11 cellular contexts compared by ENCODE assay signal in genomic region chr5:113273949-113274348, GRCh38.
A peak's percentile ranks its signal among the peaks of the same experiment; 100 is the strongest.
DNase-seq lines count a peak whose midpoint lies in the region; FAIRE-seq and TF ChIP-seq lines count a peak whose summit lies in the region.
"Had no signal": no experiment of that assay in that cellular context is flagged by ENCODE, and none has a peak within 500 bp of the region (broad histone marks: within the 10 kb centered on the region; RNA-seq: fewer than 3 reads in every experiment).

No MANE protein-coding gene starts in this region.

- peaks cover 5% of the 10 kb centered on the region for H3K79me1 ChIP-seq in H9 (ENCODE audit: insufficient read depth, low read depth, low read length, poor library complexity, severe bottlenecking)

- H3K4me1 ChIP-seq in H9 (ENCODE audit: insufficient read depth, low read length) (peaks cover 10% of the 10 kb centered on the region; the same call in 1 of the 2 replicates), OCI-LY7 (ENCODE audit: insufficient read depth, low read length, poor library complexity, severe bottlenecking) (no peaks in the 10 kb centered on the region), parathyroid adenoma (peaks cover 53% of the 10 kb centered on the region)

- no peak overlapping the region for H2AK5ac ChIP-seq in H9 (ENCODE audit: insufficient read length, low read length)

- no peak overlapping the region for H3K9ac ChIP-seq in H9 (ENCODE audit: extremely low read depth, insufficient read length, low read length)
- H3K9ac ChIP-seq in parathyroid adenoma: no peak overlapping the region

- peaks cover 7% of the 10 kb centered on the region for H3K4me1 Mint-ChIP-seq in activated CD4-positive, alpha-beta T cell treated with anti-CD3 and anti-CD28 coated beads, Interleukin-2, amount 10 ng/mL, durations not matched to agents 24 days and 14 days
- peaks cover 61 to 70% of the 10 kb centered on the region in 2 experiments for H3K4me1 Mint-ChIP-seq in H9

- H2AFZ ChIP-seq in H9 (ENCODE audit: low read length) (no peak overlapping the region), OCI-LY7 (ENCODE audit: low read length) (no peak overlapping the region), parathyroid adenoma (no peak overlapping the region)

- H3K4me2 ChIP-seq in H9 (ENCODE audit: insufficient read depth, insufficient read length, low read length): no peak overlapping the region
- H3K4me2 ChIP-seq in OCI-LY7 (ENCODE audit: low read length): no peak overlapping the region
- H3K4me2 ChIP-seq in parathyroid adenoma (ENCODE audit: low read length): no peak overlapping the region

- H2BK20ac ChIP-seq in H9 (ENCODE audit: low read depth, low read length, poor library complexity, severe bottlenecking): no peak overlapping the region

- H4K91ac ChIP-seq in H9 (ENCODE audit: insufficient read length, low read depth, low read length): no peak overlapping the region

- intact Hi-C loops in activated CD4-positive, alpha-beta T cell treated with anti-CD3 and anti-CD28 coated beads, Interleukin-2, amount 10 ng/mL, durations not matched to agents 24 days and 14 days (cut with micrococcal nuclease): no loop called here
- intact Hi-C loops in OCI-LY7 (cut with micrococcal nuclease; ENCODE audit: unreplicated experiment): no loop called here

- H3K27me3 ChIP-seq in H9 (ENCODE audit: insufficient read depth, low read length): no peaks in the 10 kb centered on the region
- no peaks in the 10 kb centered on the region for H3K27me3 ChIP-seq in parathyroid adenoma (ENCODE audit: control insufficient read depth, insufficient read depth, low read length)
- H3K27me3 ChIP-seq in brain microvascular endothelial cell (replicated peaks): no peaks in the 10 kb centered on the region

- DNase-seq in activated CD4-positive, alpha-beta T cell treated with anti-CD3 and anti-CD28 coated beads, Interleukin-2, amount 10 ng/mL, durations not matched to agents 24 days and 14 days: peak; percentile 59
- no peak for DNase-seq in activated CD4-positive, alpha-beta T cell treated with anti-CD3 and anti-CD28 coated beads for 1 hour
- DNase-seq in H9 (no peak), OCI-LY7 (ENCODE audit: low spot score) (peak; percentile 3), HTR-8/SVneo (ENCODE audit: insufficient read length, low spot score) (no peak), brain microvascular endothelial cell (no peak), putamen (ENCODE audit: low spot score) (no peak)
- DNase-seq: anterior cingulate cortex, mammary epithelial cell, MM.1S had no signal

- H3K4me3 Mint-ChIP-seq in activated CD4-positive, alpha-beta T cell treated with anti-CD3 and anti-CD28 coated beads, Interleukin-2, amount 10 ng/mL, durations not matched to agents 24 days and 14 days: no peak overlapping the region
- H3K4me3 Mint-ChIP-seq in H9: no peak overlapping the region

- H3K56ac ChIP-seq in H9 (ENCODE audit: insufficient read length, low read depth, low read length): no peak overlapping the region

- H3K27ac ChIP-seq in H9 (ENCODE audit: insufficient read length, low read depth, low read length): no peak overlapping the region
- H3K27ac ChIP-seq in OCI-LY7 (ENCODE audit: low read depth, low read length, poor library complexity, severe bottlenecking): no peak overlapping the region
- H3K27ac ChIP-seq in parathyroid adenoma: peak overlapping the region; percentile 45
- H3K27ac ChIP-seq in brain microvascular endothelial cell: no peak overlapping the region

- H2BK15ac ChIP-seq in H9 (ENCODE audit: low read depth, low read length): no peak overlapping the region

- H3K4me3 ChIP-seq in OCI-LY7 (ENCODE audit: low read depth, low read length, poor library complexity, severe bottlenecking) (no peak overlapping the region), parathyroid adenoma (ENCODE audit: low read depth, low read length) (no peak overlapping the region), brain microvascular endothelial cell (ENCODE audit: low read depth, low read length) (no peak overlapping the region)

- no peaks in the 10 kb centered on the region for H3K36me3 ChIP-seq in OCI-LY7 (ENCODE audit: insufficient read depth, low read length)
- H3K36me3 ChIP-seq in parathyroid adenoma (ENCODE audit: control insufficient read depth, insufficient read depth, low read length): no peaks in the 10 kb centered on the region
- H3K36me3 ChIP-seq in brain microvascular endothelial cell (replicated peaks): no peaks in the 10 kb centered on the region

- no peaks in the 10 kb centered on the region for H3K9me2 ChIP-seq in OCI-LY7 (ENCODE audit: insufficient read depth, low read length)

- H3K79me2 ChIP-seq in H9 (ENCODE audit: insufficient read depth, low read length) (peaks cover 7% of the 10 kb centered on the region; the same call in 1 of the 2 replicates), OCI-LY7 (ENCODE audit: insufficient read depth, low read depth, low read length) (no peaks in the 10 kb centered on the region), parathyroid adenoma (peaks cover 38% of the 10 kb centered on the region)

- H3T11ph ChIP-seq in H9 (ENCODE audit: low read length): no peak overlapping the region

- no TSS peak for BruUV-seq in OCI-LY7 (replicated peaks; lab: Mats Ljungman, UMichigan)

- H4K5ac ChIP-seq in H9 (ENCODE audit: insufficient read length, low read depth, low read length): no peak overlapping the region

- no peak overlapping the region for H4K8ac ChIP-seq in H9 (replicated peaks; ENCODE audit: insufficient read length, low read depth, low read length)

- in situ Hi-C loops in brain microvascular endothelial cell (cut with HindIII; ENCODE audit: low pct_ligation_motif_present, low sequenced_read_pairs): no loop called here

- no peaks in the 10 kb centered on the region for H3K23me2 ChIP-seq in H9 (ENCODE audit: insufficient read length, low read depth, low read length, poor library complexity, severe bottlenecking)

- WGBS in H9 (ENCODE audit: extremely low coverage, insufficient read length, low lambda C conversion rate): no CpG with 5 or more reads among the region's 3 CpGs

- no peak overlapping the region for H2BK5ac ChIP-seq in H9 (ENCODE audit: insufficient read length, low read length)

- no peak overlapping the region for H3K4ac ChIP-seq in H9 (ENCODE audit: low read depth, low read length)

- POLR2A ChIA-PET in OCI-LY7 (lab: Charles Lee): interaction anchor here (0.6 kb wide), 1 partner anchor 367 kb away, joined by 3 read pairs; no protein-coding TSS in a partner anchor

- no peak overlapping the region for H3K18ac ChIP-seq in H9 (ENCODE audit: insufficient read length, low read depth, low read length)

- peaks cover 1% of the 10 kb centered on the region for H3K27me3 Mint-ChIP-seq in activated CD4-positive, alpha-beta T cell treated with anti-CD3 and anti-CD28 coated beads, Interleukin-2, amount 10 ng/mL, durations not matched to agents 24 days and 14 days
- H3K27me3 Mint-ChIP-seq in H9 (ENCODE audit: low read depth): no peaks in the 10 kb centered on the region

- no peak overlapping the region for H2BK120ac ChIP-seq in H9 (ENCODE audit: low read depth, low read length, poor library complexity, severe bottlenecking)

- no peak overlapping the region for H3K27ac Mint-ChIP-seq in activated CD4-positive, alpha-beta T cell treated with anti-CD3 and anti-CD28 coated beads, Interleukin-2, amount 10 ng/mL, durations not matched to agents 24 days and 14 days
- peak overlapping the region in 2 of 3 experiments; percentile 57 to 88; a peak in 5 of 7 replicates for H3K27ac Mint-ChIP-seq in H9

- H2BK12ac ChIP-seq in H9 (ENCODE audit: insufficient read length, low read depth, low read length): no peak overlapping the region

- TF ChIP-seq CTCF in H9 (conservative IDR thresholded peaks at IDR 0.05): no peak
- no peak for TF ChIP-seq CTCF in OCI-LY7 (conservative IDR thresholded peaks at IDR 0.05; ENCODE audit: low read length)
- TF ChIP-seq CTCF in parathyroid adenoma (IDR thresholded peaks at IDR 0.05): no peak
- no peak for TF ChIP-seq CTCF in brain microvascular endothelial cell (IDR thresholded peaks at IDR 0.05; ENCODE audit: low read depth, low read length, missing control alignments)

- H3K9me3 Mint-ChIP-seq in activated CD4-positive, alpha-beta T cell treated with anti-CD3 and anti-CD28 coated beads, Interleukin-2, amount 10 ng/mL, durations not matched to agents 24 days and 14 days: no peaks in the 10 kb centered on the region
- no peaks in the 10 kb centered on the region; a peak in 1 of 5 replicates for H3K9me3 Mint-ChIP-seq in H9

- no peak overlapping the region for H3K23ac ChIP-seq in H9 (ENCODE audit: insufficient read length, low read depth, low read length)

- CTCF ChIA-PET in OCI-LY7 (lab: Charles Lee; ENCODE audit: unreplicated experiment): no interaction called here

- H3K14ac ChIP-seq in H9 (ENCODE audit: insufficient read depth, low read length): no peak overlapping the region

- H3K9me3 ChIP-seq in H9 (ENCODE audit: control insufficient read depth, low read depth, low read length): no peaks in the 10 kb centered on the region
- no peaks in the 10 kb centered on the region for H3K9me3 ChIP-seq in OCI-LY7 (ENCODE audit: low read length)
- no peaks in the 10 kb centered on the region for H3K9me3 ChIP-seq in parathyroid adenoma (ENCODE audit: control insufficient read depth, low read length)

- no peaks in the 10 kb centered on the region for H3K36me3 Mint-ChIP-seq in activated CD4-positive, alpha-beta T cell treated with anti-CD3 and anti-CD28 coated beads, Interleukin-2, amount 10 ng/mL, durations not matched to agents 24 days and 14 days (ENCODE audit: low read depth)
- no peaks in the 10 kb centered on the region; a peak in 1 of 7 replicates for H3K36me3 Mint-ChIP-seq in H9 (ENCODE audit: insufficient read depth in 1 of 3, low read depth in 3 of 3)

- H4K20me1 ChIP-seq in H9 (ENCODE audit: control insufficient read depth, insufficient read depth, insufficient read length) (no peaks in the 10 kb centered on the region), OCI-LY7 (ENCODE audit: insufficient read depth, low read length) (no peaks in the 10 kb centered on the region)

- FAIRE-seq in HTR-8/SVneo (lab: Jason Lieb, UNC): no peak

Comparison
In these comparisons a context has a peak if more than half of its experiments do, and no peak if none do; other contexts are left out.
1. DNase-seq: peak in activated CD4-positive, alpha-beta T cell treated with anti-CD3 and anti-CD28 coated beads, Interleukin-2, amount 10 ng/mL, durations not matched to agents 24 days and 14 days (single experiment) and OCI-LY7 (single experiment); none in activated CD4-positive, alpha-beta T cell treated with anti-CD3 and anti-CD28 coated beads for 1 hour (single experiment), H9 (single experiment), HTR-8/SVneo (single experiment), brain microvascular endothelial cell (single experiment) and putamen (single experiment).